ENCODE assay signal across 1 cellular context in genomic region chr11:119087747-119088241, GRCh38.
TF ChIP-seq lines count a peak whose summit lies in the region.

No MANE protein-coding gene starts in this region.

TF ChIP-seq in K562, 482 proteins besides CTCF, POLR2A, EP300 and RAD21 (continued from another document and continues in another):
- TF ChIP-seq ZNF41 (CRISPR knock-in tag; conservative IDR thresholded peaks at IDR 0.05) (no peak), ELK3 (CRISPR knock-in tag; IDR thresholded peaks at IDR 0.05) (no peak), RUNX1 (IDR thresholded peaks at IDR 0.05; ENCODE audit: low read depth) (peak; percentile 93), IRF2 (CRISPR knock-in tag; IDR thresholded peaks at IDR 0.05) (no peak), ELF4 (CRISPR knock-in tag; IDR thresholded peaks at IDR 0.05) (no peak), LEF1 (IDR thresholded peaks at IDR 0.05) (peak; percentile 86), ZNF431 (CRISPR knock-in tag; IDR thresholded peaks at IDR 0.05) (no peak), ZNF586 (CRISPR knock-in tag; conservative IDR thresholded peaks at IDR 0.05) (no peak), MCM5 (IDR thresholded peaks at IDR 0.05; ENCODE audit: low read depth) (no peak), ZNF778 (CRISPR knock-in tag; IDR thresholded peaks at IDR 0.05) (no peak), DPF2 (IDR thresholded peaks at IDR 0.05) (peak; percentile 99), BACH1 (tag; IDR thresholded peaks at IDR 0.05) (peak; percentile 64; the same call in 1 of the 2 replicates), PRDM10 (IDR thresholded peaks at IDR 0.05; ENCODE audit: partially characterized antibody) (no peak), KDM2B (CRISPR knock-in tag; IDR thresholded peaks at IDR 0.05) (no peak), TEAD2 (tag; IDR thresholded peaks at IDR 0.05) (no peak), ETS1 (conservative IDR thresholded peaks at IDR 0.05; ENCODE audit: control insufficient read depth, low read depth, low read length) (peak; percentile 97), HDAC2 (IDR thresholded peaks at IDR 0.05) (peak; percentile 96), TRIM28 (IDR thresholded peaks at IDR 0.05) (peak; percentile 45; the same call in 1 of the 2 replicates), MAFK (IDR thresholded peaks at IDR 0.05; ENCODE audit: low read length) (peak; percentile 84), POLR2G (IDR thresholded peaks at IDR 0.05; ENCODE audit: low read depth, low read length) (peak; percentile 76), ZNF239 (CRISPR knock-in tag; IDR thresholded peaks at IDR 0.05) (no peak), POLR2B (IDR thresholded peaks at IDR 0.05; ENCODE audit: low read depth, partially characterized antibody) (peak; percentile 67), FOXM1 (IDR thresholded peaks at IDR 0.05; ENCODE audit: low read depth) (peak; percentile 91), FOXM1 (CRISPR knock-in tag; IDR thresholded peaks at IDR 0.05; ENCODE audit: low read depth) (no peak), NFE2 (IDR thresholded peaks at IDR 0.05; ENCODE audit: low read depth) (peak; percentile 99), SRSF3 (IDR thresholded peaks at IDR 0.05; ENCODE audit: insufficient read depth, low read length) (no peak), NONO (IDR thresholded peaks at IDR 0.05; ENCODE audit: low read depth in 2 of 2, low read length in 1 of 2) (peak in 1 of 2 experiments; percentile 79; a peak in 2 of 4 replicates), UBTF (IDR thresholded peaks at IDR 0.05; ENCODE audit: borderline replicate concordance in 1 of 2, low read depth in 2 of 2, low read length in 2 of 2) (peak in 1 of 2 experiments; percentile 77; a peak in 1 of 4 replicates), POU5F1 (IDR thresholded peaks at IDR 0.05; ENCODE audit: borderline replicate concordance, low read depth, low read length, partially characterized antibody) (no peak), ETV1 (tag; conservative IDR thresholded peaks at IDR 0.05; ENCODE audit: low read depth) (peak; percentile 88)
- TF ChIP-seq, protein P1, sequence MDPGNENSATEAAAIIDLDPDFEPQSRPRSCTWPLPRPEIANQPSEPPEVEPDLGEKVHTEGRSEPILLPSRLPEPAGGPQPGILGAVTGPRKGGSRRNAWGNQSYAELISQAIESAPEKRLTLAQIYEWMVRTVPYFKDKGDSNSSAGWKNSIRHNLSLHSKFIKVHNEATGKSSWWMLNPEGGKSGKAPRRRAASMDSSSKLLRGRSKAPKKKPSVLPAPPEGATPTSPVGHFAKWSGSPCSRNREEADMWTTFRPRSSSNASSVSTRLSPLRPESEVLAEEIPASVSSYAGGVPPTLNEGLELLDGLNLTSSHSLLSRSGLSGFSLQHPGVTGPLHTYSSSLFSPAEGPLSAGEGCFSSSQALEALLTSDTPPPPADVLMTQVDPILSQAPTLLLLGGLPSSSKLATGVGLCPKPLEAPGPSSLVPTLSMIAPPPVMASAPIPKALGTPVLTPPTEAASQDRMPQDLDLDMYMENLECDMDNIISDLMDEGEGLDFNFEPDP (CRISPR knock-in tag; IDR thresholded peaks at IDR 0.05) = 0 out of 2 replicates have a peak, but pooled peaks have one; percentile 5
- TF ChIP-seq, protein P2, sequence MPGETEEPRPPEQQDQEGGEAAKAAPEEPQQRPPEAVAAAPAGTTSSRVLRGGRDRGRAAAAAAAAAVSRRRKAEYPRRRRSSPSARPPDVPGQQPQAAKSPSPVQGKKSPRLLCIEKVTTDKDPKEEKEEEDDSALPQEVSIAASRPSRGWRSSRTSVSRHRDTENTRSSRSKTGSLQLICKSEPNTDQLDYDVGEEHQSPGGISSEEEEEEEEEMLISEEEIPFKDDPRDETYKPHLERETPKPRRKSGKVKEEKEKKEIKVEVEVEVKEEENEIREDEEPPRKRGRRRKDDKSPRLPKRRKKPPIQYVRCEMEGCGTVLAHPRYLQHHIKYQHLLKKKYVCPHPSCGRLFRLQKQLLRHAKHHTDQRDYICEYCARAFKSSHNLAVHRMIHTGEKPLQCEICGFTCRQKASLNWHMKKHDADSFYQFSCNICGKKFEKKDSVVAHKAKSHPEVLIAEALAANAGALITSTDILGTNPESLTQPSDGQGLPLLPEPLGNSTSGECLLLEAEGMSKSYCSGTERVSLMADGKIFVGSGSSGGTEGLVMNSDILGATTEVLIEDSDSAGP (CRISPR knock-in tag; IDR thresholded peaks at IDR 0.05) = 0 out of 2 replicates have a peak, but pooled peaks have one; percentile 72
- TF ChIP-seq, protein P3, sequence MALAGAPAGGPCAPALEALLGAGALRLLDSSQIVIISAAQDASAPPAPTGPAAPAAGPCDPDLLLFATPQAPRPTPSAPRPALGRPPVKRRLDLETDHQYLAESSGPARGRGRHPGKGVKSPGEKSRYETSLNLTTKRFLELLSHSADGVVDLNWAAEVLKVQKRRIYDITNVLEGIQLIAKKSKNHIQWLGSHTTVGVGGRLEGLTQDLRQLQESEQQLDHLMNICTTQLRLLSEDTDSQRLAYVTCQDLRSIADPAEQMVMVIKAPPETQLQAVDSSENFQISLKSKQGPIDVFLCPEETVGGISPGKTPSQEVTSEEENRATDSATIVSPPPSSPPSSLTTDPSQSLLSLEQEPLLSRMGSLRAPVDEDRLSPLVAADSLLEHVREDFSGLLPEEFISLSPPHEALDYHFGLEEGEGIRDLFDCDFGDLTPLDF (CRISPR knock-in tag; IDR thresholded peaks at IDR 0.05) = no peak
- TF ChIP-seq, protein P4, sequence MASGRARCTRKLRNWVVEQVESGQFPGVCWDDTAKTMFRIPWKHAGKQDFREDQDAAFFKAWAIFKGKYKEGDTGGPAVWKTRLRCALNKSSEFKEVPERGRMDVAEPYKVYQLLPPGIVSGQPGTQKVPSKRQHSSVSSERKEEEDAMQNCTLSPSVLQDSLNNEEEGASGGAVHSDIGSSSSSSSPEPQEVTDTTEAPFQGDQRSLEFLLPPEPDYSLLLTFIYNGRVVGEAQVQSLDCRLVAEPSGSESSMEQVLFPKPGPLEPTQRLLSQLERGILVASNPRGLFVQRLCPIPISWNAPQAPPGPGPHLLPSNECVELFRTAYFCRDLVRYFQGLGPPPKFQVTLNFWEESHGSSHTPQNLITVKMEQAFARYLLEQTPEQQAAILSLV (tag; IDR thresholded peaks at IDR 0.05) = no peak
- TF ChIP-seq, protein P5, sequence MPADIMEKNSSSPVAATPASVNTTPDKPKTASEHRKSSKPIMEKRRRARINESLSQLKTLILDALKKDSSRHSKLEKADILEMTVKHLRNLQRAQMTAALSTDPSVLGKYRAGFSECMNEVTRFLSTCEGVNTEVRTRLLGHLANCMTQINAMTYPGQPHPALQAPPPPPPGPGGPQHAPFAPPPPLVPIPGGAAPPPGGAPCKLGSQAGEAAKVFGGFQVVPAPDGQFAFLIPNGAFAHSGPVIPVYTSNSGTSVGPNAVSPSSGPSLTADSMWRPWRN (IDR thresholded peaks at IDR 0.05; ENCODE audit: low read depth) = peak; percentile 76
- TF ChIP-seq, protein P6, sequence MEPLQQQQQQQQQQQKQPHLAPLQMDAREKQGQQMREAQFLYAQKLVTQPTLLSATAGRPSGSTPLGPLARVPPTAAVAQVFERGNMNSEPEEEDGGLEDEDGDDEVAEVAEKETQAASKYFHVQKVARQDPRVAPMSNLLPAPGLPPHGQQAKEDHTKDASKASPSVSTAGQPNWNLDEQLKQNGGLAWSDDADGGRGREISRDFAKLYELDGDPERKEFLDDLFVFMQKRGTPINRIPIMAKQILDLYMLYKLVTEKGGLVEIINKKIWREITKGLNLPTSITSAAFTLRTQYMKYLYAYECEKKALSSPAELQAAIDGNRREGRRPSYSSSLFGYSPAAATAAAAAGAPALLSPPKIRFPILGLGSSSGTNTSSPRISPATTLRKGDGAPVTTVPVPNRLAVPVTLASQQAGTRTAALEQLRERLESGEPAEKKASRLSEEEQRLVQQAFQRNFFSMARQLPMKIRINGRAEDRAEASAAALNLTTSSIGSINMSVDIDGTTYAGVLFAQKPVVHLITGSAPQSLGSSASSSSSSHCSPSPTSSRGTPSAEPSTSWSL (CRISPR knock-in tag; IDR thresholded peaks at IDR 0.05; ENCODE audit: borderline replicate concordance) = no peak
- TF ChIP-seq, protein P7, sequence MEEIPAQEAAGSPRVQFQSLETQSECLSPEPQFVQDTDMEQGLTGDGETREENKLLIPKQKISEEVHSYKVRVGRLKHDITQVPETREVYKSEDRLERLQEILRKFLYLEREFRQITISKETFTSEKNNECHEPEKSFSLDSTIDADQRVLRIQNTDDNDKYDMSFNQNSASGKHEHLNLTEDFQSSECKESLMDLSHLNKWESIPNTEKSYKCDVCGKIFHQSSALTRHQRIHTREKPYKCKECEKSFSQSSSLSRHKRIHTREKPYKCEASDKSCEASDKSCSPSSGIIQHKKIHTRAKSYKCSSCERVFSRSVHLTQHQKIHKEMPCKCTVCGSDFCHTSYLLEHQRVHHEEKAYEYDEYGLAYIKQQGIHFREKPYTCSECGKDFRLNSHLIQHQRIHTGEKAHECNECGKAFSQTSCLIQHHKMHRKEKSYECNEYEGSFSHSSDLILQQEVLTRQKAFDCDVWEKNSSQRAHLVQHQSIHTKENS (CRISPR knock-in tag; IDR thresholded peaks at IDR 0.05) = no peak
